Comparison of ENCODE assay signal across 21 cellular contexts in the genomic region with DNA sequence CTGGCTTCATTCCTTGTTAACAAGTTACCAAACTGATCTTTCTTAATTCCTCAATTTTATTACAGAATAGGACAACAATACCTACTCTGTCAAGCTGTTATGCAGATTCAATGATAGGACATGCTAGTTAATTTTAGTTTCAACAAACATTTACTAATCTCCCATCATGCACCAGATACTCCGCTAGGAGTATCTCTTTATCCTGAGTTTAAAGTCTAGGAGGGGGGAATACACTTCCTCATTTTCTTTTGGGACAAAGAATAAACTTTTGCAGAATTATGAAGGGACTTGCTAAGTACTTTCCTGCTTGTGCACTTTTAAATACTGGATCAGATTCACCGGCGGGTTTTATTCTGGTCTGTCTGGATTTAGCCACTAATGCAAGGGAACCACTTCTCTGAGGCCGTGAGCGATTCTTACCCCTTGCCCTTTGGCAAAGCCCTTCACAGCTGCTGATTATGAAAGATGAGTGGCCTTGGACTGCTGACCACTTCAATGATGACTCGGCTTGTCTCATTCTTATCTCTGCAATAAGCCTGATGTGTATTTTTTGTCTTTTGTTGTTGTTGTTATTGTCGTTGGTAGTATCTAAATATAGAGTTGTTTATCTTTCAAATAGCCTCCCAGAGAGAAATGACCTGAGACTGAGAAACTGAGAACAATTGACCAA.
"Had no signal": no experiment of that assay in that cellular context is flagged by ENCODE, and none has a peak within 500 bp of the region (broad histone marks: within the 10 kb centered on the region; RNA-seq: fewer than 3 reads in every experiment).

No MANE protein-coding gene starts in this region.

- H3K27ac Mint-ChIP-seq: activated CD4-positive, alpha-beta T cell treated with anti-CD3 and anti-CD28 coated beads, Interleukin-2, amount 10 ng/mL, durations not matched to agents 24 days and 14 days; activated naive CD4-positive, alpha-beta T cell treated with anti-CD3 and anti-CD28 coated beads, Interleukin-2, amount 50 U/mL, for 72 hours; activated T-cell treated with anti-CD3 and anti-CD28 coated beads, Interleukin-2, amount 50 U/mL, for 72 hours; immature natural killer cell; naive thymus-derived CD8-positive, alpha-beta T cell; T-helper 17 cell; type B pancreatic cell had no signal

- H3K9me3 ChIP-seq: esophagus muscularis mucosa, suprapubic skin had no signal

- H2AFZ ChIP-seq: parathyroid adenoma had no signal

- H3K4me1 Mint-ChIP-seq: immature natural killer cell had no signal

- H3K36me3 ChIP-seq: esophagus muscularis mucosa, suprapubic skin had no signal

- H3K27me3 ChIP-seq: esophagus muscularis mucosa, suprapubic skin had no signal

- H3K4me3 Mint-ChIP-seq: activated CD4-positive, alpha-beta T cell treated with anti-CD3 and anti-CD28 coated beads, Interleukin-2, amount 10 ng/mL, durations not matched to agents 24 days and 14 days; activated T-cell treated with anti-CD3 and anti-CD28 coated beads, Interleukin-2, amount 50 U/mL, for 72 hours; immature natural killer cell; naive thymus-derived CD8-positive, alpha-beta T cell; T-helper 17 cell; type B pancreatic cell had no signal

- H3K27ac ChIP-seq: esophagus muscularis mucosa, parathyroid adenoma, suprapubic skin had no signal

- DNase-seq: activated CD4-positive, alpha-beta T cell treated with anti-CD3 and anti-CD28 coated beads, Interleukin-2, amount 10 ng/mL, durations not matched to agents 24 days and 14 days; activated CD4-positive, CD25-positive, alpha-beta regulatory T cell; activated CD8-positive, alpha-beta memory T cell treated with anti-CD3 and anti-CD28 coated beads, Interleukin-2, amount 50 U/mL, for 48 hours; activated gamma-delta T cell; activated T-cell treated with anti-CD3 and anti-CD28 coated beads, Interleukin-2, amount 50 U/mL, for 72 hours; cortex of kidney; effector CD4-positive, alpha-beta T cell; foreskin melanocyte; head of caudate nucleus; immature natural killer cell; left colon; naive thymus-derived CD8-positive, alpha-beta T cell; retina; stimulated activated naive CD8-positive, alpha-beta T cell treated with anti-CD3 and anti-CD28 coated beads, Interleukin-15, Interleukin-2, amounts not matched to agents 100 U/mL and 50 U/mL, for 24 hours; T-helper 17 cell had no signal

- H3K9ac ChIP-seq: parathyroid adenoma had no signal

- H3K4me1 ChIP-seq: parathyroid adenoma, suprapubic skin had no signal

- H3K4me2 ChIP-seq: smooth muscle cell had no signal

- H3K36me3 Mint-ChIP-seq: activated naive CD4-positive, alpha-beta T cell treated with anti-CD3 and anti-CD28 coated beads, Interleukin-2, amount 50 U/mL, for 72 hours; immature natural killer cell; naive thymus-derived CD8-positive, alpha-beta T cell; type B pancreatic cell had no signal

- H3K79me2 ChIP-seq: parathyroid adenoma had no signal

- ATAC-seq: activated naive CD4-positive, alpha-beta T cell treated with anti-CD3 and anti-CD28 coated beads, Interleukin-2, amount 50 U/mL, for 72 hours; activated T-cell treated with anti-CD3 and anti-CD28 coated beads, Interleukin-2, amount 50 U/mL, for 72 hours; left colon; naive thymus-derived CD8-positive, alpha-beta T cell; stimulated activated naive CD8-positive, alpha-beta T cell treated with anti-CD3 and anti-CD28 coated beads, Interleukin-15, Interleukin-2, amounts not matched to agents 100 U/mL and 50 U/mL, for 24 hours; T-helper 17 cell had no signal

- H3K4me3 ChIP-seq: esophagus muscularis mucosa, smooth muscle cell, suprapubic skin had no signal

- H3K9me3 Mint-ChIP-seq: activated CD4-positive, alpha-beta T cell treated with anti-CD3 and anti-CD28 coated beads, Interleukin-2, amount 10 ng/mL, durations not matched to agents 24 days and 14 days; activated naive CD4-positive, alpha-beta T cell treated with anti-CD3 and anti-CD28 coated beads, Interleukin-2, amount 50 U/mL, for 72 hours; activated T-cell treated with anti-CD3 and anti-CD28 coated beads, Interleukin-2, amount 50 U/mL, for 72 hours; immature natural killer cell; naive thymus-derived CD8-positive, alpha-beta T cell; type B pancreatic cell had no signal

- H3K27me3 Mint-ChIP-seq: type B pancreatic cell had no signal
